In genomic region chr4:40669504-40669903, GRCh38 we compare ENCODE assay signal across 21 cellular contexts. TPM values are rescaled to one million over a fixed set of nuclear protein-coding genes. Genes with fewer than 3 reads are reported as not detected.
DNase-seq lines count a peak whose midpoint lies in the region; ATAC-seq and TF ChIP-seq lines count a peak whose summit lies in the region.
"Had no signal": no experiment of that assay in that cellular context is flagged by ENCODE, and none has a peak within 500 bp of the region (broad histone marks: within the 10 kb centered on the region; RNA-seq: fewer than 3 reads in every experiment).

No MANE protein-coding gene starts in this region.

- ATAC-seq in activated T-cell treated with anti-CD3 and anti-CD28 coated beads, Interleukin-2, amount 50 U/mL, for 4 hours, result no peak
- peak; percentile 51 for ATAC-seq in GM18873 (IDR thresholded peaks at IDR 0.05; ENCODE audit: low FRiP score, unreplicated experiment)
- ATAC-seq in IMR-90 (ENCODE audit: low read depth), result no peak
- ATAC-seq: gastrocnemius medialis; stimulated activated memory B cell treated with anti-CD40 and anti-IgM and Interleukin-4, amounts not matched to agents 10 μg/mL and 1 μg/mL and 100 μg/mL, for 72 hours had no signal

- no peak overlapping the region for H3K56ac ChIP-seq in IMR-90 (ENCODE audit: extremely low read depth, insufficient read depth, low read length)

- peaks cover 11% of the 10 kb centered on the region for H3K4me1 ChIP-seq in IMR-90 (ENCODE audit: control insufficient read depth, insufficient read depth, low read length)
- H3K4me1 ChIP-seq: gastrocnemius medialis had no signal

- no TSS peak for BruUV-seq in IMR-90 (replicated peaks; lab: Mats Ljungman, UMichigan)

- no peaks in the 10 kb centered on the region for H3K27me3 ChIP-seq in IMR-90 (ENCODE audit: control insufficient read depth, insufficient read depth, low read length)
- H3K27me3 ChIP-seq: gastrocnemius medialis, upper lobe of left lung had no signal

- no peaks in the 10 kb centered on the region for H3K36me3 ChIP-seq in IMR-90 (ENCODE audit: control insufficient read depth, insufficient read depth, low read length)
- H3K36me3 ChIP-seq: gastrocnemius medialis, upper lobe of left lung had no signal

- no peak overlapping the region for H3K4ac ChIP-seq in IMR-90 (ENCODE audit: low read depth, low read length)

- no peaks in the 10 kb centered on the region for H4K20me1 ChIP-seq in IMR-90 (ENCODE audit: insufficient read depth, low read length)

- no peak overlapping the region for H3K4me3 Mint-ChIP-seq in activated T-cell treated with anti-CD3 and anti-CD28 coated beads, Interleukin-2, amount 50 U/mL, for 4 hours
- H3K4me3 Mint-ChIP-seq: CD4-positive, CD25-positive, alpha-beta regulatory T cell; nephron; stimulated activated memory B cell treated with anti-CD40 and anti-IgM and Interleukin-4, amounts not matched to agents 10 μg/mL and 1 μg/mL and 100 μg/mL, for 72 hours had no signal

- no peak overlapping the region for H3K27ac ChIP-seq in IMR-90 (ENCODE audit: insufficient read depth, low read length)
- H3K27ac ChIP-seq: gastrocnemius medialis, HL-60, upper lobe of left lung had no signal

- no peak overlapping the region for H2AK9ac ChIP-seq in IMR-90 (replicated peaks; ENCODE audit: low read depth, low read length, poor library complexity)

- H3K18ac ChIP-seq in IMR-90 (ENCODE audit: low read depth, low read length), result no peak overlapping the region

- POLR2A ChIA-PET in IMR-90 (lab: Charles Lee; ENCODE audit: unreplicated experiment), result no interaction called here

- H3K23ac ChIP-seq in IMR-90 (ENCODE audit: low read depth, low read length), result no peak overlapping the region

- H3K4me2 ChIP-seq in IMR-90 (ENCODE audit: low read depth, low read length), result no peak overlapping the region
- H3K4me2 ChIP-seq: smooth muscle cell had no signal

- no peak overlapping the region for H2AK5ac ChIP-seq in IMR-90 (ENCODE audit: low read depth, low read length)

- TF ChIP-seq CTCF in IMR-90 (conservative IDR thresholded peaks at IDR 0.05; ENCODE audit: low read depth, low read length) (no peak), foreskin fibroblast (IDR thresholded peaks at IDR 0.05; ENCODE audit: low read depth, low read length) (no peak)

- peak; percentile 58 to 59 for DNase-seq in activated T-cell treated with anti-CD3 and anti-CD28 coated beads, Interleukin-2, amount 50 U/mL, for 48 hours
- no peak for DNase-seq in activated T-cell treated with anti-CD3 and anti-CD28 coated beads, Interleukin-2, amount 50 U/mL, for 4 hours
- no peak for DNase-seq in IMR-90
- peak; percentile 11 to 23 for DNase-seq in stimulated activated CD4-positive, alpha-beta T cell treated with anti-CD3 and anti-CD28 coated beads, Interleukin-4, amount 100 ng/mL, for 48 hours (ENCODE audit: low read depth in 2 of 2)
- no peak for DNase-seq in foreskin fibroblast
- DNase-seq in retina, result no peak
- no peak for DNase-seq in Ammon's horn (ENCODE audit: low spot score)
- DNase-seq: activated CD4-positive, CD25-positive, alpha-beta regulatory T cell; activated effector memory CD4-positive, alpha-beta T cell treated with Interleukin-2 at 50 U/mL for 16 hours; CD4-positive, CD25-positive, alpha-beta regulatory T cell; central memory CD4-positive, alpha-beta T cell; erythroblast; gastrocnemius medialis; NCI-H187; NCI-H2227 treated with DMSO at 0.1 percent for 48 hours; upper lobe of left lung had no signal

- no peak overlapping the region for H2BK5ac ChIP-seq in IMR-90 (ENCODE audit: low read depth, low read length, poor library complexity, severe bottlenecking)

- H3K9me1 ChIP-seq in IMR-90 (ENCODE audit: insufficient read depth, low read length), result peaks cover 7% of the 10 kb centered on the region

- H3K79me1 ChIP-seq in IMR-90 (ENCODE audit: low read depth in 1 of 2, low read length in 2 of 2), result no peaks in the 10 kb centered on the region

- H3K27me3 Mint-ChIP-seq in activated T-cell treated with anti-CD3 and anti-CD28 coated beads, Interleukin-2, amount 50 U/mL, for 4 hours (ENCODE audit: low read depth), result no peaks in the 10 kb centered on the region
- H3K27me3 Mint-ChIP-seq: stimulated activated memory B cell treated with anti-CD40 and anti-IgM and Interleukin-4, amounts not matched to agents 10 μg/mL and 1 μg/mL and 100 μg/mL, for 72 hours had no signal

- no peak for TF ChIP-seq RAD21 in IMR-90 (IDR thresholded peaks at IDR 0.05; ENCODE audit: low read length)

- H3K9ac ChIP-seq in IMR-90 (ENCODE audit: low read depth, low read length), result no peak overlapping the region

- no peak overlapping the region for H2BK20ac ChIP-seq in IMR-90 (ENCODE audit: low read depth, low read length)

- intact Hi-C loops in IMR-90 (cut with micrococcal nuclease), result no loop called here

- H3K36me3 Mint-ChIP-seq in activated T-cell treated with anti-CD3 and anti-CD28 coated beads, Interleukin-2, amount 50 U/mL, for 4 hours (ENCODE audit: insufficient read depth), result no peaks in the 10 kb centered on the region
- H3K36me3 Mint-ChIP-seq: CD4-positive, CD25-positive, alpha-beta regulatory T cell; stimulated activated memory B cell treated with anti-CD40 and anti-IgM and Interleukin-4, amounts not matched to agents 10 μg/mL and 1 μg/mL and 100 μg/mL, for 72 hours had no signal

- in situ Hi-C loops in IMR-90 (cut with MboI; ENCODE audit: low sequenced_read_pairs), result no loop called here

- H3K14ac ChIP-seq in IMR-90 (replicated peaks; ENCODE audit: low read depth, low read length), result no peak overlapping the region

- CTCF ChIA-PET in IMR-90 (lab: Yijun Ruan, JAX), result no interaction called here

- H3K9me3 Mint-ChIP-seq in activated T-cell treated with anti-CD3 and anti-CD28 coated beads, Interleukin-2, amount 50 U/mL, for 4 hours, result no peaks in the 10 kb centered on the region
- H3K9me3 Mint-ChIP-seq: nephron had no signal

- H3K9me3 ChIP-seq in IMR-90 (ENCODE audit: control insufficient read depth, insufficient read depth, low read length), result no peaks in the 10 kb centered on the region
- H3K9me3 ChIP-seq: gastrocnemius medialis, upper lobe of left lung had no signal

- H2BK15ac ChIP-seq in IMR-90 (ENCODE audit: low read depth, low read length), result no peak overlapping the region

- no peak overlapping the region for H2AFZ ChIP-seq in IMR-90 (replicated peaks; ENCODE audit: low read length, poor library complexity)

- dilution Hi-C loops in IMR-90 (cut with HindIII; ENCODE audit: low sequenced_read_pairs, unreplicated experiment), result no loop called here

- H4K91ac ChIP-seq in IMR-90 (ENCODE audit: insufficient read depth, low read depth, low read length), result no peak overlapping the region

- H4K8ac ChIP-seq in IMR-90 (ENCODE audit: low read depth in 2 of 2, low read length in 2 of 2), result no peak overlapping the region

- WGBS in IMR-90 (ENCODE audit: extremely low coverage in 2 of 2, insufficient read length in 1 of 2), 2 experiments, result no CpG with 5 or more reads among the region's 8 CpGs

- H4K5ac ChIP-seq in IMR-90 (ENCODE audit: low read depth, low read length), result no peak overlapping the region

- TF ChIP-seq POLR2A in IMR-90 (IDR thresholded peaks at IDR 0.05; ENCODE audit: low read depth, low read length), result no peak

- H2BK120ac ChIP-seq in IMR-90 (ENCODE audit: low read depth, low read length), result 0 out of 2 replicates have a peak overlapping the region, but pooled peaks have one; percentile 15

- no peak overlapping the region for H3K4me3 ChIP-seq in IMR-90 (ENCODE audit: insufficient read depth, low read depth, low read length)
- no peak overlapping the region for H3K4me3 ChIP-seq in foreskin fibroblast (ENCODE audit: low read depth in 1 of 2, low read length in 2 of 2)
- H3K4me3 ChIP-seq: gastrocnemius medialis, smooth muscle cell, upper lobe of left lung had no signal

- peaks cover 34% of the 10 kb centered on the region for H3K4me1 Mint-ChIP-seq in activated T-cell treated with anti-CD3 and anti-CD28 coated beads, Interleukin-2, amount 50 U/mL, for 4 hours (ENCODE audit: low read depth)

TF ChIP-seq in IMR-90, 13 proteins besides CTCF, POLR2A, EP300 and RAD21 (continues in another document):
- no peak for TF ChIP-seq BHLHE40 (IDR thresholded peaks at IDR 0.05; ENCODE audit: low read depth, low read length)
- TF ChIP-seq NFE2L2 (IDR thresholded peaks at IDR 0.05; ENCODE audit: low read depth, low read length), result no peak
- no peak for TF ChIP-seq ELK1 (IDR thresholded peaks at IDR 0.05; ENCODE audit: borderline replicate concordance, low read depth, low read length)
- no peak for TF ChIP-seq MAFK (IDR thresholded peaks at IDR 0.05; ENCODE audit: low read depth, low read length)
- TF ChIP-seq CHD1 (IDR thresholded peaks at IDR 0.05; ENCODE audit: low read depth, low read length), result no peak
- no peak for TF ChIP-seq FOS (IDR thresholded peaks at IDR 0.05; ENCODE audit: low read depth, low read length)
- no peak for TF ChIP-seq MAZ (IDR thresholded peaks at IDR 0.05; ENCODE audit: borderline replicate concordance, low read depth, low read length)
- TF ChIP-seq CEBPB (IDR thresholded peaks at IDR 0.05; ENCODE audit: low read depth, low read length), result no peak
- no peak for TF ChIP-seq MXI1 (IDR thresholded peaks at IDR 0.05; ENCODE audit: borderline replicate concordance, low read depth, low read length)
- TF ChIP-seq RFX5 (IDR thresholded peaks at IDR 0.05; ENCODE audit: low read depth, low read length), result no peak
- no peak for TF ChIP-seq SMC3 (IDR thresholded peaks at IDR 0.05; ENCODE audit: low read depth, low read length)
- TF ChIP-seq RCOR1 (IDR thresholded peaks at IDR 0.05; ENCODE audit: insufficient replicate concordance, low read length), result no peak

RNA-seq across cellular contexts. Expression of gene RBM47, which starts 39.8 kb away (rescaled TPM):
- total RNA-seq in activated T-cell treated with anti-CD3 and anti-CD28 coated beads, Interleukin-2, amount 50 U/mL, for 4 hours, result 1 to 10 TPM in 2 of 3 donors, under 1 TPM in 1; 0.87 to 1.9 (median 1.1) TPM
- total RNA-seq in IMR-90 (2012; rRNA removed), result 0.83 and 1.1 TPM in 2 replicates
- 0.44 and 0.59 TPM in 2 replicates for polyA plus RNA-seq in IMR-90 (2012; rRNA removed)
- polyA plus RNA-seq in IMR-90 (2012; cell fraction: cytosol; rRNA removed), result 1.1 and 1.6 TPM in 2 replicates
- polyA plus RNA-seq in IMR-90 (2012; cell fraction: nucleus; rRNA removed; ENCODE audit: low replicate concordance), result 0.41 and 0.99 TPM in 2 replicates

Comparison
In these comparisons a context has a peak if more than half of its experiments do, and no peak if none do; other contexts are left out.
1. DNase-seq: peak in activated T-cell treated with anti-CD3 and anti-CD28 coated beads, Interleukin-2, amount 50 U/mL, for 48 hours (2 of 2) and stimulated activated CD4-positive, alpha-beta T cell treated with anti-CD3 and anti-CD28 coated beads, Interleukin-4, amount 100 ng/mL, for 48 hours (2 of 2); none in activated T-cell treated with anti-CD3 and anti-CD28 coated beads, Interleukin-2, amount 50 U/mL, for 4 hours (single experiment), IMR-90 (single experiment), foreskin fibroblast (0 of 2), retina (single experiment) and Ammon's horn (single experiment).